33 cellular contexts compared by ENCODE assay signal in genomic region chrY:11044234-11044883, GRCh38.
"Had no signal": no experiment of that assay in that cellular context is flagged by ENCODE, and none has a peak within 500 bp of the region (broad histone marks: within the 10 kb centered on the region; RNA-seq: fewer than 3 reads in every experiment).

No MANE protein-coding gene starts in this region.

- H3K27me3 Mint-ChIP-seq: activated B cell treated with CpG ODN at 0.5 μM for 24 hours; activated CD8-positive, alpha-beta T cell treated with anti-CD3 and anti-CD28 coated beads for 36 hours; activated naive CD4-positive, alpha-beta T cell treated with anti-CD3 and anti-CD28 coated beads, Interleukin-2, amount 50 U/mL, for 24 hours; activated naive CD8-positive, alpha-beta T cell treated with anti-CD3 and anti-CD28 coated beads for 36 hours; activated naive CD8-positive, alpha-beta T cell treated with anti-CD3 and anti-CD28 coated beads, Interleukin-2, amount 50 U/mL, for 24 hours; activated T-helper 17 cell treated with anti-CD3 and anti-CD28 coated beads, Interleukin-2, amount 50 U/mL, for 72 hours; effector memory CD8-positive, alpha-beta T cell; T-helper 17 cell had no signal

- H3K9me3 ChIP-seq: adrenal gland, body of pancreas, esophagus muscularis mucosa, gastrocnemius medialis had no signal

- H3K27ac Mint-ChIP-seq: activated B cell treated with CpG ODN at 0.5 μM for 24 hours; activated CD8-positive, alpha-beta T cell treated with anti-CD3 and anti-CD28 coated beads for 36 hours; activated naive CD4-positive, alpha-beta T cell treated with anti-CD3 and anti-CD28 coated beads for 36 hours; activated naive CD4-positive, alpha-beta T cell treated with anti-CD3 and anti-CD28 coated beads, Interleukin-2, amount 50 U/mL, for 24 hours; activated naive CD8-positive, alpha-beta T cell treated with anti-CD3 and anti-CD28 coated beads for 36 hours; activated naive CD8-positive, alpha-beta T cell treated with anti-CD3 and anti-CD28 coated beads, Interleukin-2, amount 50 U/mL, for 24 hours; activated T-helper 17 cell treated with anti-CD3 and anti-CD28 coated beads, Interleukin-2, amount 50 U/mL, for 72 hours; effector memory CD8-positive, alpha-beta T cell; T-helper 17 cell; T-helper 2 cell treated with Interferon-gamma antibody and Interleukin-4, amounts not matched to agents 5 μg/mL and 100 μg/mL, for 36 hours had no signal

- ATAC-seq: activated CD4-positive, CD25-positive, alpha-beta regulatory T cell treated with anti-CD3 and anti-CD28 coated beads, Interleukin-2, amount 50 U/mL, for 24 hours; activated CD8-positive, alpha-beta T cell treated with anti-CD3 and anti-CD28 coated beads for 36 hours; activated naive CD8-positive, alpha-beta T cell treated with anti-CD3 and anti-CD28 coated beads, Interleukin-2, amount 50 U/mL, for 24 hours; activated T-cell treated with anti-CD3 and anti-CD28 coated beads, Interleukin-2, amount 50 U/mL, for 4 hours; activated T-helper 17 cell treated with anti-CD3 and anti-CD28 coated beads, Interleukin-2, amount 50 U/mL, for 72 hours; body of pancreas; effector memory CD8-positive, alpha-beta T cell; foreskin keratinocyte; gastrocnemius medialis; T-helper 17 cell had no signal

- DNase-seq: activated B cell treated with CpG ODN at 0.5 μM for 24 hours; activated CD4-positive, alpha-beta T cell treated with anti-CD3 and anti-CD28 coated beads for 48 hours; activated CD4-positive, alpha-beta T cell treated with anti-CD3 and anti-CD28 coated beads, Interleukin-2, amount 50 U/mL, for 1 hour; activated CD4-positive, alpha-beta T cell treated with anti-CD3 and anti-CD28 coated beads, Interleukin-2, amount 50 U/mL, for 48 hours; activated CD8-positive, alpha-beta memory T cell treated with anti-CD3 and anti-CD28 coated beads for 24 hours; activated CD8-positive, alpha-beta T cell treated with anti-CD3 and anti-CD28 coated beads for 36 hours; activated effector memory CD4-positive, alpha-beta T cell treated with Interleukin-2 at 50 U/mL for 16 hours; activated gamma-delta T cell treated with Interleukin-2 at 50 U/mL for 16 hours; activated naive CD4-positive, alpha-beta T cell treated with anti-CD3 and anti-CD28 coated beads for 36 hours; activated naive CD8-positive, alpha-beta T cell treated with anti-CD3 and anti-CD28 coated beads for 36 hours; activated naive CD8-positive, alpha-beta T cell treated with anti-CD3 and anti-CD28 coated beads, Interleukin-2, amount 50 U/mL, for 24 hours; activated T-cell treated with anti-CD3 and anti-CD28 coated beads, Interleukin-2, amount 50 U/mL, for 4 hours; adrenal gland; amygdala; aorta; body of pancreas; caudate nucleus; cortex of kidney; dermis blood vessel endothelial cell; effector CD4-positive, alpha-beta T cell; effector memory CD8-positive, alpha-beta T cell; erythroblast; foreskin keratinocyte; gastrocnemius medialis; T-helper 1 cell; T-helper 17 cell; T1000; WERI-Rb-1 had no signal

- H3K36me3 ChIP-seq: adrenal gland, esophagus muscularis mucosa, gastrocnemius medialis, WERI-Rb-1 had no signal

- H3K4me3 ChIP-seq: adrenal gland, body of pancreas, esophagus muscularis mucosa, gastrocnemius medialis had no signal

- H3K27ac ChIP-seq: adrenal gland, body of pancreas, esophagus muscularis mucosa, foreskin keratinocyte, gastrocnemius medialis, WERI-Rb-1 had no signal

- H3K36me3 Mint-ChIP-seq: activated naive CD4-positive, alpha-beta T cell treated with anti-CD3 and anti-CD28 coated beads, Interleukin-2, amount 50 U/mL, for 24 hours had no signal

- H3K4me3 Mint-ChIP-seq: activated B cell treated with CpG ODN at 0.5 μM for 24 hours; activated CD8-positive, alpha-beta T cell treated with anti-CD3 and anti-CD28 coated beads for 36 hours; activated naive CD4-positive, alpha-beta T cell treated with anti-CD3 and anti-CD28 coated beads for 36 hours; activated naive CD4-positive, alpha-beta T cell treated with anti-CD3 and anti-CD28 coated beads, Interleukin-2, amount 50 U/mL, for 24 hours; activated naive CD8-positive, alpha-beta T cell treated with anti-CD3 and anti-CD28 coated beads for 36 hours; activated naive CD8-positive, alpha-beta T cell treated with anti-CD3 and anti-CD28 coated beads, Interleukin-2, amount 50 U/mL, for 24 hours; activated T-cell treated with anti-CD3 and anti-CD28 coated beads, Interleukin-2, amount 50 U/mL, for 4 hours; activated T-helper 17 cell treated with anti-CD3 and anti-CD28 coated beads, Interleukin-2, amount 50 U/mL, for 72 hours; effector memory CD8-positive, alpha-beta T cell; T-helper 17 cell; T-helper 2 cell treated with Interferon-gamma antibody and Interleukin-4, amounts not matched to agents 5 μg/mL and 100 μg/mL, for 36 hours had no signal

- H3K27me3 ChIP-seq: adrenal gland, body of pancreas, esophagus muscularis mucosa, foreskin keratinocyte, gastrocnemius medialis had no signal

- H3K4me1 Mint-ChIP-seq: activated B cell treated with CpG ODN at 0.5 μM for 24 hours; activated naive CD4-positive, alpha-beta T cell treated with anti-CD3 and anti-CD28 coated beads, Interleukin-2, amount 50 U/mL, for 24 hours; activated naive CD8-positive, alpha-beta T cell treated with anti-CD3 and anti-CD28 coated beads for 36 hours; activated naive CD8-positive, alpha-beta T cell treated with anti-CD3 and anti-CD28 coated beads, Interleukin-2, amount 50 U/mL, for 24 hours; activated T-helper 17 cell treated with anti-CD3 and anti-CD28 coated beads, Interleukin-2, amount 50 U/mL, for 72 hours; T-helper 17 cell had no signal

- H3K4me1 ChIP-seq: adrenal gland, body of pancreas, esophagus muscularis mucosa, foreskin keratinocyte, gastrocnemius medialis had no signal
